Comparison of ENCODE assay signal across 18 cellular contexts in the genomic region with DNA sequence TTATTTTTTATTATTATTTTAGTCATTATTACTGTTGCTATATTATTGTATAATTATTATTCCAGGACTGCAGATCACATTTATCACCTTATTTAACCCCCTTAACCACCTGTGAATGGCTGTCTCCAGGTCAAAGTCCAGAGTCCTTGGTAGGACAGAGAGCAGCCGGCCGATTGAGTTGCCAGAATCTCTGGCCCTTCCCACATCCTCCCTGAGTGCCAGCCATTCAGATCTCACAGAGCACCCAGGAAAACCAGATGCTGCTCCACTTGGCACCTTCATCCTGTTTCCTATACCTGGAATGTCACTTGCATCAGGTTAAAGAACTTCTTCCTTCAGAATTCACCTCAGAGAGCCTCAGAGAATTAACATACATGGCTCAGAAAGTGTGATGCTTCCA.
"Had no signal": no experiment of that assay in that cellular context is flagged by ENCODE, and none has a peak within 500 bp of the region (broad histone marks: within the 10 kb centered on the region; RNA-seq: fewer than 3 reads in every experiment).

No MANE protein-coding gene starts in this region.

- DNase-seq: effector memory CD8-positive, alpha-beta T cell; esophagus squamous epithelium; foreskin fibroblast; hippocampal formation; mammary epithelial cell; nucleus accumbens; ovary; sigmoid colon; stimulated activated CD4-positive, alpha-beta T cell treated with anti-CD3 and anti-CD28 coated beads, Interleukin-12 subunit alpha, Interleukin-12 subunit beta, amount 100 ng/mL, for 4 hours; stimulated activated naive CD4-positive, alpha-beta T cell; stomach; substantia nigra; trophoblast cell had no signal

- H2AFZ ChIP-seq: neural progenitor cell had no signal

- H3K4me2 ChIP-seq: neural progenitor cell had no signal

- H3K9me3 Mint-ChIP-seq: effector memory CD8-positive, alpha-beta T cell; natural killer cell treated with Interleukin-12 subunit alpha and Interleukin-12 subunit beta and Interleukin-15 and Interleukin-18, amount 100 ng/mL, for 72 hours had no signal

- H3K36me3 ChIP-seq: esophagus squamous epithelium, ovary, right atrium auricular region, sigmoid colon, stomach, thoracic aorta had no signal

- ATAC-seq: effector memory CD8-positive, alpha-beta T cell; natural killer cell treated with Interleukin-12 subunit alpha and Interleukin-12 subunit beta and Interleukin-15 and Interleukin-18, amount 100 ng/mL, for 72 hours had no signal

- H3K4me3 Mint-ChIP-seq: effector memory CD8-positive, alpha-beta T cell; natural killer cell treated with Interleukin-12 subunit alpha and Interleukin-12 subunit beta and Interleukin-15 and Interleukin-18, amount 100 ng/mL, for 72 hours; neural progenitor cell had no signal

- H3K4me3 ChIP-seq: esophagus squamous epithelium, neural progenitor cell, ovary, right atrium auricular region, sigmoid colon, skin epidermis, stomach, thoracic aorta had no signal

- H3K27ac Mint-ChIP-seq: effector memory CD8-positive, alpha-beta T cell; natural killer cell treated with Interleukin-12 subunit alpha and Interleukin-12 subunit beta and Interleukin-15 and Interleukin-18, amount 100 ng/mL, for 72 hours; neural progenitor cell had no signal

- H3K4me1 ChIP-seq: esophagus squamous epithelium, right atrium auricular region, sigmoid colon had no signal

- H3K9me3 ChIP-seq: esophagus squamous epithelium, ovary, sigmoid colon, thoracic aorta had no signal

- H3K27ac ChIP-seq: esophagus squamous epithelium, neural progenitor cell, ovary, right atrium auricular region, sigmoid colon, skin epidermis, stomach, thoracic aorta had no signal

- H3K9ac ChIP-seq: neural progenitor cell had no signal

- H3K36me3 Mint-ChIP-seq: natural killer cell treated with Interleukin-12 subunit alpha and Interleukin-12 subunit beta and Interleukin-15 and Interleukin-18, amount 100 ng/mL, for 72 hours had no signal

- H3K27me3 ChIP-seq: esophagus squamous epithelium, neural progenitor cell, ovary, right atrium auricular region, sigmoid colon, stomach had no signal
